In genomic region chr1:43650306-43650941, GRCh38 we compare ENCODE assay signal across 1 cellular context.
TF ChIP-seq lines count a peak whose summit lies in the region.

No MANE protein-coding gene starts in this region.

TF ChIP-seq in K562, 482 proteins besides CTCF, POLR2A, EP300 and RAD21 (continued from another document and continues in another):
- TF ChIP-seq, protein P1, sequence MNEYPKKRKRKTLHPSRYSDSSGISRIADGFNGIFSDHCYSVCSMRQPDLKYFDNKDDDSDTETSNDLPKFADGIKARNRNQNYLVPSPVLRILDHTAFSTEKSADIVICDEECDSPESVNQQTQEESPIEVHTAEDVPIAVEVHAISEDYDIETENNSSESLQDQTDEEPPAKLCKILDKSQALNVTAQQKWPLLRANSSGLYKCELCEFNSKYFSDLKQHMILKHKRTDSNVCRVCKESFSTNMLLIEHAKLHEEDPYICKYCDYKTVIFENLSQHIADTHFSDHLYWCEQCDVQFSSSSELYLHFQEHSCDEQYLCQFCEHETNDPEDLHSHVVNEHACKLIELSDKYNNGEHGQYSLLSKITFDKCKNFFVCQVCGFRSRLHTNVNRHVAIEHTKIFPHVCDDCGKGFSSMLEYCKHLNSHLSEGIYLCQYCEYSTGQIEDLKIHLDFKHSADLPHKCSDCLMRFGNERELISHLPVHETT (CRISPR knock-in tag; conservative IDR thresholded peaks at IDR 0.05 in 1 of 2, IDR thresholded peaks at IDR 0.05 in 1 of 2) = peak in 1 of 2 experiments; percentile 68; a peak in 1 of 4 replicates
- TF ChIP-seq NCOA4 (IDR thresholded peaks at IDR 0.05; ENCODE audit: partially characterized antibody) (peak; percentile 83), SP2 (IDR thresholded peaks at IDR 0.05; ENCODE audit: extremely low read depth, low read depth, low read length, poor library complexity, severe bottlenecking) (peak; percentile 69), RFX7 (CRISPR knock-in tag; IDR thresholded peaks at IDR 0.05) (peak; percentile 76; the same call in 1 of the 2 replicates), ZNF174 (CRISPR knock-in tag; IDR thresholded peaks at IDR 0.05) (no peak), SIRT6 (IDR thresholded peaks at IDR 0.05; ENCODE audit: low read depth, low read length) (no peak), PBX2 (CRISPR knock-in tag; IDR thresholded peaks at IDR 0.05; ENCODE audit: low read depth) (peak; percentile 76), PBX2 (tag; conservative IDR thresholded peaks at IDR 0.05; ENCODE audit: low read depth) (peak; percentile 97), ZNF717 (CRISPR knock-in tag; IDR thresholded peaks at IDR 0.05) (peak; percentile 21; the same call in 1 of the 2 replicates), ELF4 (CRISPR knock-in tag; IDR thresholded peaks at IDR 0.05) (peak; percentile 95), ZHX1 (conservative IDR thresholded peaks at IDR 0.05; ENCODE audit: low read length) (no peak), GTF2A2 (tag; IDR thresholded peaks at IDR 0.05) (0 out of 2 replicates have a peak, but pooled peaks have one; percentile 55), ZNF41 (CRISPR knock-in tag; conservative IDR thresholded peaks at IDR 0.05) (0 out of 2 replicates have a peak, but pooled peaks have one; percentile 57), KLF16 (IDR thresholded peaks at IDR 0.05) (no peak), ELK3 (CRISPR knock-in tag; IDR thresholded peaks at IDR 0.05) (no peak), ZNF57 (CRISPR knock-in tag; IDR thresholded peaks at IDR 0.05) (0 out of 2 replicates have a peak, but pooled peaks have one; percentile 50), KDM1A (IDR thresholded peaks at IDR 0.05) (peak; percentile 81 to 93), NONO (IDR thresholded peaks at IDR 0.05; ENCODE audit: low read depth in 2 of 2, low read length in 1 of 2) (peak in 1 of 2 experiments; percentile 67; a peak in 1 of 4 replicates), KAT7 (CRISPR knock-in tag; IDR thresholded peaks at IDR 0.05; ENCODE audit: borderline replicate concordance) (peak; percentile 95; the same call in 1 of the 2 replicates), ZNF316 (IDR thresholded peaks at IDR 0.05) (peak; percentile 65), TGIF2 (CRISPR knock-in tag; IDR thresholded peaks at IDR 0.05) (no peak), ZBTB17 (CRISPR knock-in tag; IDR thresholded peaks at IDR 0.05) (peak; percentile 79; the same call in 1 of the 2 replicates), NR2C1 (IDR thresholded peaks at IDR 0.05) (0 out of 2 replicates have a peak, but pooled peaks have one; percentile 41), NR2C1 (tag; IDR thresholded peaks at IDR 0.05) (peak; percentile 66), HDAC8 (tag; IDR thresholded peaks at IDR 0.05) (no peak), NR2F6 (CRISPR knock-in tag; IDR thresholded peaks at IDR 0.05) (peak; percentile 86), HDGF (IDR thresholded peaks at IDR 0.05) (peak; percentile 86; the same call in 1 of the 2 replicates)
- TF ChIP-seq, protein P2, sequence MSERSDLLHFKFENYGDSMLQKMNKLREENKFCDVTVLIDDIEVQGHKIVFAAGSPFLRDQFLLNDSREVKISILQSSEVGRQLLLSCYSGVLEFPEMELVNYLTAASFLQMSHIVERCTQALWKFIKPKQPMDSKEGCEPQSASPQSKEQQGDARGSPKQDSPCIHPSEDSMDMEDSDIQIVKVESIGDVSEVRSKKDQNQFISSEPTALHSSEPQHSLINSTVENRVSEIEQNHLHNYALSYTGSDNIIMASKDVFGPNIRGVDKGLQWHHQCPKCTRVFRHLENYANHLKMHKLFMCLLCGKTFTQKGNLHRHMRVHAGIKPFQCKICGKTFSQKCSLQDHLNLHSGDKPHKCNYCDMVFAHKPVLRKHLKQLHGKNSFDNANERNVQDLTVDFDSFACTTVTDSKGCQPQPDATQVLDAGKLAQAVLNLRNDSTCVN (CRISPR knock-in tag; IDR thresholded peaks at IDR 0.05) = peak; percentile 89
- TF ChIP-seq, protein P3, sequence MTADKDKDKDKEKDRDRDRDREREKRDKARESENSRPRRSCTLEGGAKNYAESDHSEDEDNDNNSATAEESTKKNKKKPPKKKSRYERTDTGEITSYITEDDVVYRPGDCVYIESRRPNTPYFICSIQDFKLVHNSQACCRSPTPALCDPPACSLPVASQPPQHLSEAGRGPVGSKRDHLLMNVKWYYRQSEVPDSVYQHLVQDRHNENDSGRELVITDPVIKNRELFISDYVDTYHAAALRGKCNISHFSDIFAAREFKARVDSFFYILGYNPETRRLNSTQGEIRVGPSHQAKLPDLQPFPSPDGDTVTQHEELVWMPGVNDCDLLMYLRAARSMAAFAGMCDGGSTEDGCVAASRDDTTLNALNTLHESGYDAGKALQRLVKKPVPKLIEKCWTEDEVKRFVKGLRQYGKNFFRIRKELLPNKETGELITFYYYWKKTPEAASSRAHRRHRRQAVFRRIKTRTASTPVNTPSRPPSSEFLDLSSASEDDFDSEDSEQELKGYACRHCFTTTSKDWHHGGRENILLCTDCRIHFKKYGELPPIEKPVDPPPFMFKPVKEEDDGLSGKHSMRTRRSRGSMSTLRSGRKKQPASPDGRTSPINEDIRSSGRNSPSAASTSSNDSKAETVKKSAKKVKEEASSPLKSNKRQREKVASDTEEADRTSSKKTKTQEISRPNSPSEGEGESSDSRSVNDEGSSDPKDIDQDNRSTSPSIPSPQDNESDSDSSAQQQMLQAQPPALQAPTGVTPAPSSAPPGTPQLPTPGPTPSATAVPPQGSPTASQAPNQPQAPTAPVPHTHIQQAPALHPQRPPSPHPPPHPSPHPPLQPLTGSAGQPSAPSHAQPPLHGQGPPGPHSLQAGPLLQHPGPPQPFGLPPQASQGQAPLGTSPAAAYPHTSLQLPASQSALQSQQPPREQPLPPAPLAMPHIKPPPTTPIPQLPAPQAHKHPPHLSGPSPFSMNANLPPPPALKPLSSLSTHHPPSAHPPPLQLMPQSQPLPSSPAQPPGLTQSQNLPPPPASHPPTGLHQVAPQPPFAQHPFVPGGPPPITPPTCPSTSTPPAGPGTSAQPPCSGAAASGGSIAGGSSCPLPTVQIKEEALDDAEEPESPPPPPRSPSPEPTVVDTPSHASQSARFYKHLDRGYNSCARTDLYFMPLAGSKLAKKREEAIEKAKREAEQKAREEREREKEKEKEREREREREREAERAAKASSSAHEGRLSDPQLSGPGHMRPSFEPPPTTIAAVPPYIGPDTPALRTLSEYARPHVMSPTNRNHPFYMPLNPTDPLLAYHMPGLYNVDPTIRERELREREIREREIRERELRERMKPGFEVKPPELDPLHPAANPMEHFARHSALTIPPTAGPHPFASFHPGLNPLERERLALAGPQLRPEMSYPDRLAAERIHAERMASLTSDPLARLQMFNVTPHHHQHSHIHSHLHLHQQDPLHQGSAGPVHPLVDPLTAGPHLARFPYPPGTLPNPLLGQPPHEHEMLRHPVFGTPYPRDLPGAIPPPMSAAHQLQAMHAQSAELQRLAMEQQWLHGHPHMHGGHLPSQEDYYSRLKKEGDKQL (CRISPR knock-in tag; IDR thresholded peaks at IDR 0.05; ENCODE audit: borderline replicate concordance) = 0 out of 2 replicates have a peak, but pooled peaks have one; percentile 72
- TF ChIP-seq, protein P4, sequence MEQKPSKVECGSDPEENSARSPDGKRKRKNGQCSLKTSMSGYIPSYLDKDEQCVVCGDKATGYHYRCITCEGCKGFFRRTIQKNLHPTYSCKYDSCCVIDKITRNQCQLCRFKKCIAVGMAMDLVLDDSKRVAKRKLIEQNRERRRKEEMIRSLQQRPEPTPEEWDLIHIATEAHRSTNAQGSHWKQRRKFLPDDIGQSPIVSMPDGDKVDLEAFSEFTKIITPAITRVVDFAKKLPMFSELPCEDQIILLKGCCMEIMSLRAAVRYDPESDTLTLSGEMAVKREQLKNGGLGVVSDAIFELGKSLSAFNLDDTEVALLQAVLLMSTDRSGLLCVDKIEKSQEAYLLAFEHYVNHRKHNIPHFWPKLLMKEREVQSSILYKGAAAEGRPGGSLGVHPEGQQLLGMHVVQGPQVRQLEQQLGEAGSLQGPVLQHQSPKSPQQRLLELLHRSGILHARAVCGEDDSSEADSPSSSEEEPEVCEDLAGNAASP (IDR thresholded peaks at IDR 0.05) = no peak
- TF ChIP-seq, protein P5, sequence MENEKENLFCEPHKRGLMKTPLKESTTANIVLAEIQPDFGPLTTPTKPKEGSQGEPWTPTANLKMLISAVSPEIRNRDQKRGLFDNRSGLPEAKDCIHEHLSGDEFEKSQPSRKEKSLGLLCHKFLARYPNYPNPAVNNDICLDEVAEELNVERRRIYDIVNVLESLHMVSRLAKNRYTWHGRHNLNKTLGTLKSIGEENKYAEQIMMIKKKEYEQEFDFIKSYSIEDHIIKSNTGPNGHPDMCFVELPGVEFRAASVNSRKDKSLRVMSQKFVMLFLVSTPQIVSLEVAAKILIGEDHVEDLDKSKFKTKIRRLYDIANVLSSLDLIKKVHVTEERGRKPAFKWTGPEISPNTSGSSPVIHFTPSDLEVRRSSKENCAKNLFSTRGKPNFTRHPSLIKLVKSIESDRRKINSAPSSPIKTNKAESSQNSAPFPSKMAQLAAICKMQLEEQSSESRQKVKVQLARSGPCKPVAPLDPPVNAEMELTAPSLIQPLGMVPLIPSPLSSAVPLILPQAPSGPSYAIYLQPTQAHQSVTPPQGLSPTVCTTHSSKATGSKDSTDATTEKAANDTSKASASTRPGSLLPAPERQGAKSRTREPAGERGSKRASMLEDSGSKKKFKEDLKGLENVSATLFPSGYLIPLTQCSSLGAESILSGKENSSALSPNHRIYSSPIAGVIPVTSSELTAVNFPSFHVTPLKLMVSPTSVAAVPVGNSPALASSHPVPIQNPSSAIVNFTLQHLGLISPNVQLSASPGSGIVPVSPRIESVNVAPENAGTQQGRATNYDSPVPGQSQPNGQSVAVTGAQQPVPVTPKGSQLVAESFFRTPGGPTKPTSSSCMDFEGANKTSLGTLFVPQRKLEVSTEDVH (IDR thresholded peaks at IDR 0.05; ENCODE audit: low read depth, partially characterized antibody) = peak; percentile 62
- TF ChIP-seq, protein P6, sequence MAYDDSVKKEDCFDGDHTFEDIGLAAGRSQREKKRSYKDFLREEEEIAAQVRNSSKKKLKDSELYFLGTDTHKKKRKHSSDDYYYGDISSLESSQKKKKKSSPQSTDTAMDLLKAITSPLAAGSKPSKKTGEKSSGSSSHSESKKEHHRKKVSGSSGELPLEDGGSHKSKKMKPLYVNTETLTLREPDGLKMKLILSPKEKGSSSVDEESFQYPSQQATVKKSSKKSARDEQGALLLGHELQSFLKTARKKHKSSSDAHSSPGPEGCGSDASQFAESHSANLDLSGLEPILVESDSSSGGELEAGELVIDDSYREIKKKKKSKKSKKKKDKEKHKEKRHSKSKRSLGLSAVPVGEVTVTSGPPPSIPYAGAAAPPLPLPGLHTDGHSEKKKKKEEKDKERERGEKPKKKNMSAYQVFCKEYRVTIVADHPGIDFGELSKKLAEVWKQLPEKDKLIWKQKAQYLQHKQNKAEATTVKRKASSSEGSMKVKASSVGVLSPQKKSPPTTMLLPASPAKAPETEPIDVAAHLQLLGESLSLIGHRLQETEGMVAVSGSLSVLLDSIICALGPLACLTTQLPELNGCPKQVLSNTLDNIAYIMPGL (CRISPR knock-in tag; IDR thresholded peaks at IDR 0.05) = no peak
